In genomic region chr13:51070005-51070649, GRCh38 we compare ENCODE assay signal across 8 cellular contexts. TPM values are rescaled to one million over a fixed set of nuclear protein-coding genes. Genes with fewer than 3 reads are reported as not detected.
A peak's percentile ranks its signal among the peaks of the same experiment; 100 is the strongest.
DNase-seq lines count a peak whose midpoint lies in the region; ATAC-seq, FAIRE-seq and TF ChIP-seq lines count a peak whose summit lies in the region.

No MANE protein-coding gene starts in this region.

- H3K4me1 Mint-ChIP-seq in neural progenitor cell, result peaks cover 22% of the 10 kb centered on the region

- peak; percentile 79 for ATAC-seq in GM21619 (IDR thresholded peaks at IDR 0.05; ENCODE audit: unreplicated experiment)

- no peak overlapping the region for H3K4me2 ChIP-seq in neural progenitor cell

- no peak for FAIRE-seq in RCC 7860 (lab: Jason Lieb, UNC)

- H3K36me3 ChIP-seq in KOPT-K1 (ENCODE audit: insufficient read depth, low read length) (no peaks in the 10 kb centered on the region), neural progenitor cell (no peaks in the 10 kb centered on the region)

- no peaks in the 10 kb centered on the region for H3K27me3 ChIP-seq in neural progenitor cell

- peaks cover 6% of the 10 kb centered on the region for H3K27me3 Mint-ChIP-seq in neural progenitor cell (ENCODE audit: insufficient read depth, low read depth)

- H3K4me1 ChIP-seq in neural progenitor cell, result no peaks in the 10 kb centered on the region

- H3K27ac Mint-ChIP-seq in neural progenitor cell, result no peak overlapping the region

- H3K9me3 ChIP-seq in KOPT-K1 (ENCODE audit: insufficient read depth, low read length, poor library complexity, severe bottlenecking), result no peaks in the 10 kb centered on the region
- H3K9me3 ChIP-seq in neural progenitor cell (ENCODE audit: low read depth), result no peaks in the 10 kb centered on the region

- H3K27ac ChIP-seq in KOPT-K1 (ENCODE audit: low read depth, low read length, poor library complexity, severe bottlenecking) (peak overlapping the region; percentile 71), neural progenitor cell (no peak overlapping the region)

- no peak overlapping the region for H3K9ac ChIP-seq in neural progenitor cell

- H3K4me3 ChIP-seq in neural progenitor cell, result no peak overlapping the region

- H4K20me1 ChIP-seq in neural progenitor cell (ENCODE audit: low read depth), result no peaks in the 10 kb centered on the region

- no peaks in the 10 kb centered on the region for H3F3A ChIP-seq in neural progenitor cell (ENCODE audit: low read depth)

- peak; percentile 99 for TF ChIP-seq CTCF in neural progenitor cell (IDR thresholded peaks at IDR 0.05)

- H3K79me2 ChIP-seq in neural progenitor cell (ENCODE audit: low read depth), result no peaks in the 10 kb centered on the region

- DNase-seq in DMS153 treated with DMSO at 0.1 percent for 48 hours (lab: John Stamatoyannopoulos, UW; ENCODE audit: unreplicated experiment) (peak; percentile 93), RCC 7860 (ENCODE audit: low spot score) (peak; percentile 16), fibroblast of peridontal ligament (ENCODE audit: extremely low read depth) (peak; percentile 83), neural progenitor cell (ENCODE audit: low spot score) (peak; percentile 91), stromal cell of bone marrow (ENCODE audit: low read depth) (peak; percentile 59)
- peak; percentile 83 to 85 for DNase-seq in activated T-cell treated with anti-CD3 and anti-CD28 coated beads, Interleukin-2, amount 50 U/mL, for 48 hours

- H3K9me3 Mint-ChIP-seq in neural progenitor cell, result no peaks in the 10 kb centered on the region

- no peaks in the 10 kb centered on the region for H3K36me3 Mint-ChIP-seq in neural progenitor cell

- peak overlapping the region; percentile 68 for H2AFZ ChIP-seq in neural progenitor cell (replicated peaks)

- no peak overlapping the region for H3K4me3 Mint-ChIP-seq in neural progenitor cell

RNA-seq across cellular contexts. Expression of gene C13orf42, which starts 40.9 kb away (rescaled TPM):
- total RNA-seq in neural progenitor cell (ENCODE audit: low replicate concordance), result 0.65 and 0.96 TPM in 2 replicates

Comparison
In these comparisons a context has a peak if more than half of its experiments do, and no peak if none do; other contexts are left out.
1. DNase-seq: peak in every context shown above with its lines; median percentile 93 in DMS153 treated with DMSO at 0.1 percent for 48 hours; 91 in neural progenitor cell; 84 in activated T-cell treated with anti-CD3 and anti-CD28 coated beads, Interleukin-2, amount 50 U/mL, for 48 hours; 83 in fibroblast of peridontal ligament; 59 in stromal cell of bone marrow; 16 in RCC 7860.